ENCODE assay signal across 17 cellular contexts in genomic region chrX:134694935-134695334, GRCh38. TPM values are rescaled to one million over a fixed set of nuclear protein-coding genes. Genes with fewer than 3 reads are reported as not detected.
DNase-seq lines count a peak whose midpoint lies in the region; ATAC-seq and TF ChIP-seq lines count a peak whose summit lies in the region.
"Had no signal": no experiment of that assay in that cellular context is flagged by ENCODE, and none has a peak within 500 bp of the region (broad histone marks: within the 10 kb centered on the region; RNA-seq: fewer than 3 reads in every experiment).

No MANE protein-coding gene starts in this region.

- no peak for TF ChIP-seq CTCF in nephron (IDR thresholded peaks at IDR 0.05; ENCODE audit: unreplicated experiment in 3 of 3)
- TF ChIP-seq CTCF in chondrocyte (IDR thresholded peaks at IDR 0.05) = no peak

- peaks cover 5% of the 10 kb centered on the region for H3K9me3 Mint-ChIP-seq in nephron
- H3K9me3 Mint-ChIP-seq in chondrocyte (ENCODE audit: low read depth) = peaks cover 12% of the 10 kb centered on the region

- H3K9me3 ChIP-seq in skeletal muscle tissue (ENCODE audit: control insufficient read depth in 3 of 3, low read length in 3 of 3) = no peaks in the 10 kb centered on the region
- H3K9me3 ChIP-seq: BE2C, HAP-1 had no signal

- DNase-seq in M059J (ENCODE audit: low read depth) (peak; percentile 34), chondrocyte (ENCODE audit: low spot score) (no peak), NCI-H1105 treated with DMSO at 0.1 percent for 48 hours (lab: John Stamatoyannopoulos, UW) (no peak)
- DNase-seq: BE2C; CD4-positive, alpha-beta memory T cell; DMS79 treated with DMSO at 0.1 percent for 48 hours; EL; GOT3; IMR-90; KBM-7 had no signal

- H3K27ac ChIP-seq in skeletal muscle tissue (ENCODE audit: low read depth, low read length) = peak overlapping the region; percentile 50
- H3K27ac ChIP-seq: C4-2B had no signal

- H3K36me3 ChIP-seq in skeletal muscle tissue (ENCODE audit: control insufficient read depth in 3 of 3, insufficient read depth in 3 of 3, low read length in 3 of 3) = no peaks in the 10 kb centered on the region
- H3K36me3 ChIP-seq: BE2C, HAP-1 had no signal

- H3K27me3 ChIP-seq in skeletal muscle tissue (ENCODE audit: control insufficient read depth in 3 of 3, insufficient read depth in 3 of 3, low read length in 3 of 3) = no peaks in the 10 kb centered on the region
- H3K27me3 ChIP-seq: BE2C had no signal

- H3K4me1 Mint-ChIP-seq in nephron = peaks cover 46% of the 10 kb centered on the region
- H3K4me1 Mint-ChIP-seq in chondrocyte (ENCODE audit: low read depth) = peaks cover 19% of the 10 kb centered on the region
- H3K4me1 Mint-ChIP-seq: CD4-positive, alpha-beta memory T cell had no signal

- ATAC-seq in SK-N-SH treated with all-trans-retinoic acid at 6 μM for 48 hours = peak; percentile 7
- ATAC-seq in HG03280 (IDR thresholded peaks at IDR 0.05; ENCODE audit: unreplicated experiment) = no peak

- H3K4me3 Mint-ChIP-seq in nephron (no peak overlapping the region), chondrocyte (ENCODE audit: unreplicated experiment) (no peak overlapping the region)
- H3K4me3 Mint-ChIP-seq: CD4-positive, alpha-beta memory T cell had no signal

- H3K36me3 Mint-ChIP-seq in nephron (ENCODE audit: low read depth) = no peaks in the 10 kb centered on the region
- no peaks in the 10 kb centered on the region for H3K36me3 Mint-ChIP-seq in chondrocyte (ENCODE audit: low read depth)
- H3K36me3 Mint-ChIP-seq: CD4-positive, alpha-beta memory T cell had no signal

- H3K27me3 Mint-ChIP-seq in nephron (ENCODE audit: low read depth) = no peaks in the 10 kb centered on the region
- H3K27me3 Mint-ChIP-seq in chondrocyte (ENCODE audit: low read depth) = no peaks in the 10 kb centered on the region

- peaks cover 0 to 8% (median 2%) of the 10 kb centered on the region in 3 donors for H3K4me1 ChIP-seq in skeletal muscle tissue (ENCODE audit: control insufficient read depth in 3 of 3, insufficient read depth in 3 of 3, low read length in 3 of 3)
- H3K4me1 ChIP-seq: BE2C, HAP-1 had no signal

- H3K27ac Mint-ChIP-seq in nephron (peak overlapping the region in 2 of 3 experiments; percentile 76 to 79), chondrocyte (ENCODE audit: unreplicated experiment) (no peak overlapping the region)
- H3K27ac Mint-ChIP-seq: CD4-positive, alpha-beta memory T cell had no signal

- H3K4me3 ChIP-seq in skeletal muscle tissue (ENCODE audit: low read length in 3 of 3) = no peak overlapping the region
- H3K4me3 ChIP-seq: HAP-1 had no signal

- H3K9ac ChIP-seq in skeletal muscle tissue (ENCODE audit: low read depth in 1 of 3, low read length in 3 of 3) = no peak overlapping the region

TF ChIP-seq in SK-N-SH treated with all-trans-retinoic acid at 6 μM for 48 hours, 23 proteins besides CTCF, POLR2A, EP300 and RAD21:
- TF ChIP-seq CREB5 (CRISPR knock-in tag; IDR thresholded peaks at IDR 0.05; ENCODE audit: low read depth) = no peak
- peak; percentile 81 for TF ChIP-seq ISL1 (CRISPR knock-in tag; IDR thresholded peaks at IDR 0.05)
- TF ChIP-seq, protein P1, sequence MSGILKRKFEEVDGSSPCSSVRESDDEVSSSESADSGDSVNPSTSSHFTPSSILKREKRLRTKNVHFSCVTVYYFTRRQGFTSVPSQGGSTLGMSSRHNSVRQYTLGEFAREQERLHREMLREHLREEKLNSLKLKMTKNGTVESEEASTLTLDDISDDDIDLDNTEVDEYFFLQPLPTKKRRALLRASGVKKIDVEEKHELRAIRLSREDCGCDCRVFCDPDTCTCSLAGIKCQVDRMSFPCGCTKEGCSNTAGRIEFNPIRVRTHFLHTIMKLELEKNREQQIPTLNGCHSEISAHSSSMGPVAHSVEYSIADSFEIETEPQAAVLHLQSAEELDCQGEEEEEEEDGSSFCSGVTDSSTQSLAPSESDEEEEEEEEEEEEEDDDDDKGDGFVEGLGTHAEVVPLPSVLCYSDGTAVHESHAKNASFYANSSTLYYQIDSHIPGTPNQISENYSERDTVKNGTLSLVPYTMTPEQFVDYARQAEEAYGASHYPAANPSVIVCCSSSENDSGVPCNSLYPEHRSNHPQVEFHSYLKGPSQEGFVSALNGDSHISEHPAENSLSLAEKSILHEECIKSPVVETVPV (CRISPR knock-in tag; IDR thresholded peaks at IDR 0.05) = no peak

RNA-seq across cellular contexts. Expression of gene PLAC1, which starts 36.7 kb away (rescaled TPM):
- 0.37 TPM in 1 of 2 replicates, not detected in the other for total RNA-seq in M059J (2014; rRNA removed; shearing (Covaris generic))
- total RNA-seq in skeletal muscle tissue = not detected
- not detected in 3 replicates for total RNA-seq in chondrocyte
- total RNA-seq: CD4-positive, alpha-beta memory T cell; HT-29 had no signal
